Comparison of ENCODE assay signal across 8 cellular contexts in genomic region chr5:122091942-122092600, GRCh38. TPM values are rescaled to one million over a fixed set of nuclear protein-coding genes. Genes with fewer than 3 reads are reported as not detected.
A peak's percentile ranks its signal among the peaks of the same experiment; 100 is the strongest.
DNase-seq lines count a peak whose midpoint lies in the region; ATAC-seq, FAIRE-seq and TF ChIP-seq lines count a peak whose summit lies in the region.

No MANE protein-coding gene starts in this region.

- H3K36me3 ChIP-seq in adrenal gland (replicated peaks in 1 of 2): no peaks in the 10 kb centered on the region
- H3K36me3 ChIP-seq in HepG2 (replicated peaks in 1 of 2; ENCODE audit: control insufficient read depth in 1 of 2, insufficient read depth in 2 of 2, low read length in 2 of 2): no peaks in the 10 kb centered on the region
- H3K36me3 ChIP-seq in naive thymus-derived CD4-positive, alpha-beta T cell (ENCODE audit: control insufficient read depth in 2 of 3, insufficient read depth in 3 of 3, low read length in 3 of 3): no peaks in the 10 kb centered on the region

- no peak overlapping the region for H3K27ac ChIP-seq in adrenal gland
- H3K27ac ChIP-seq in HepG2 (ENCODE audit: extremely low read length, insufficient read depth, low read length): no peak overlapping the region
- H3K27ac ChIP-seq in naive thymus-derived CD4-positive, alpha-beta T cell (ENCODE audit: low read depth, low read length): no peak overlapping the region

- ATAC-seq in HepG2 (peak; percentile 65), HG03469 (IDR thresholded peaks at IDR 0.05; ENCODE audit: unreplicated experiment) (no peak)
- ATAC-seq in naive thymus-derived CD4-positive, alpha-beta T cell: no peak

- H3K4me3 ChIP-seq in adrenal gland: no peak overlapping the region
- no peak overlapping the region for H3K4me3 ChIP-seq in HepG2 (replicated peaks in 1 of 3; ENCODE audit: insufficient read depth in 1 of 3, low read depth in 2 of 3, low read length in 3 of 3)
- H3K4me3 ChIP-seq in naive thymus-derived CD4-positive, alpha-beta T cell (ENCODE audit: low read length): no peak overlapping the region

- no peaks in the 10 kb centered on the region for H3K4me1 Mint-ChIP-seq in naive thymus-derived CD4-positive, alpha-beta T cell

- H3K4me2 ChIP-seq in HepG2 (ENCODE audit: low read depth, low read length): no peak overlapping the region

- no TSS peak for BruUV-seq in HepG2 (replicated peaks; lab: Mats Ljungman, UMichigan)

- CTCF ChIA-PET in HepG2 (lab: Yijun Ruan, JAX; ENCODE audit: low intra/inter-chr PET ratio, low total read pairs): interaction anchor here (0.9 kb wide), 1 partner anchor 64 kb away, joined by 3 read pairs; no protein-coding TSS in a partner anchor
- CTCF ChIA-PET in naive thymus-derived CD4-positive, alpha-beta T cell (lab: Charles Lee): no interaction called here

- no peaks in the 10 kb centered on the region for H3K79me2 ChIP-seq in HepG2 (ENCODE audit: insufficient read depth, low read length)

- TF ChIP-seq CTCF in AG09319 (IDR thresholded peaks at IDR 0.05; ENCODE audit: low read depth, low read length) (peak; percentile 37), adrenal gland (IDR thresholded peaks at IDR 0.05) (peak in 5 of 6 experiments; percentile 11 to 33 (median 12)), HepG2 (CRISPR knock-in tag; IDR thresholded peaks at IDR 0.05) (peak; percentile 47)

- H4K20me1 ChIP-seq in HepG2 (ENCODE audit: insufficient read depth, low read length): no peaks in the 10 kb centered on the region

- intact Hi-C loops in adrenal gland (cut with DNase I) (no loop called here), HepG2 (cut with micrococcal nuclease; ENCODE audit: unreplicated experiment) (no loop called here)
- intact Hi-C loops in naive thymus-derived CD4-positive, alpha-beta T cell (cut with micrococcal nuclease): no loop called here

- H3K4me3 Mint-ChIP-seq in naive thymus-derived CD4-positive, alpha-beta T cell: no peak overlapping the region

- no peaks in the 10 kb centered on the region for H3K9me3 Mint-ChIP-seq in naive thymus-derived CD4-positive, alpha-beta T cell

- no peak for TF ChIP-seq RAD21 in HepG2 (CRISPR knock-in tag; IDR thresholded peaks at IDR 0.05)

- no peak overlapping the region for H3K9ac ChIP-seq in HepG2 (ENCODE audit: insufficient read depth, low read depth, low read length)

- FAIRE-seq in HepG2 (lab: Jason Lieb, UNC): peak; percentile 52

- H3K9me3 ChIP-seq in adrenal gland (replicated peaks in 1 of 3): no peaks in the 10 kb centered on the region
- no peaks in the 10 kb centered on the region for H3K9me3 ChIP-seq in HepG2 (ENCODE audit: low read length)
- H3K9me3 ChIP-seq in naive thymus-derived CD4-positive, alpha-beta T cell (ENCODE audit: control insufficient read depth in 2 of 3, low read length in 3 of 3): no peaks in the 10 kb centered on the region

- no peak overlapping the region for H2AFZ ChIP-seq in HepG2 (ENCODE audit: low read length)

- TF ChIP-seq POLR2A in adrenal gland (IDR thresholded peaks at IDR 0.05): no peak
- no peak for TF ChIP-seq POLR2A in HepG2 (IDR thresholded peaks at IDR 0.05; ENCODE audit: insufficient read depth in 1 of 2, low read depth in 2 of 2, low read length in 2 of 2)

- POLR2A ChIA-PET in HepG2 (lab: Yijun Ruan, JAX): no interaction called here
- POLR2A ChIA-PET in naive thymus-derived CD4-positive, alpha-beta T cell (lab: Charles Lee): no interaction called here

- in situ Hi-C loops in HepG2 (cut with HindIII; ENCODE audit: extremely low pct_ligation_motif_present, low pct_unique_long_range_greater_than_20kb): no loop called here

- no peak overlapping the region for H3K27ac Mint-ChIP-seq in naive thymus-derived CD4-positive, alpha-beta T cell

- no peak for DNase-seq in AG09319 (ENCODE audit: extremely low read depth, low read depth)
- peak; percentile 13 for DNase-seq in HPDE6-E6E7 (ENCODE audit: extremely low spot score)
- DNase-seq in adrenal gland: no peak
- DNase-seq in HepG2 (ENCODE audit: low spot score): no peak
- no peak for DNase-seq in activated naive CD4-positive, alpha-beta T cell treated with anti-CD3 and anti-CD28 coated beads, Interleukin-2, amount 50 U/mL, for 16 hours
- no peak for DNase-seq in COLO668 (lab: John Stamatoyannopoulos, UW; ENCODE audit: unreplicated experiment)
- no peak for DNase-seq in naive thymus-derived CD4-positive, alpha-beta T cell

- H3K4me1 ChIP-seq in adrenal gland (replicated peaks in 1 of 2): no peaks in the 10 kb centered on the region
- no peaks in the 10 kb centered on the region for H3K4me1 ChIP-seq in HepG2 (ENCODE audit: insufficient read depth, low read length)
- H3K4me1 ChIP-seq in naive thymus-derived CD4-positive, alpha-beta T cell (ENCODE audit: control insufficient read depth in 2 of 2, insufficient read depth in 2 of 2, low read length in 2 of 2): no peaks in the 10 kb centered on the region

- H3K36me3 Mint-ChIP-seq in naive thymus-derived CD4-positive, alpha-beta T cell: no peaks in the 10 kb centered on the region

- TF ChIP-seq EP300 in HepG2 (IDR thresholded peaks at IDR 0.05; ENCODE audit: low read depth in 2 of 2, low read length in 2 of 2) (no peak), HepG2 (CRISPR knock-in tag; IDR thresholded peaks at IDR 0.05; ENCODE audit: borderline replicate concordance) (no peak)

- H3K27me3 ChIP-seq in adrenal gland (no peaks in the 10 kb centered on the region), HepG2 (ENCODE audit: control insufficient read depth in 1 of 2, insufficient read depth in 2 of 2, low read length in 2 of 2) (no peaks in the 10 kb centered on the region)
- no peaks in the 10 kb centered on the region for H3K27me3 ChIP-seq in naive thymus-derived CD4-positive, alpha-beta T cell (ENCODE audit: control insufficient read depth in 2 of 2, insufficient read depth in 2 of 2, low read length in 2 of 2)

- H3K27me3 Mint-ChIP-seq in naive thymus-derived CD4-positive, alpha-beta T cell: peaks cover 0 to 9% (median 7%) of the 10 kb centered on the region in 5 donors

- 44 to 60% (median 54%) methylated on average over 9 of the region's 9 CpGs for WGBS in adrenal gland, 4 donors
- WGBS in HepG2 (ENCODE audit: low lambda C conversion rate): 29% methylated on average over 9 of the region's 9 CpGs

RNA-seq across cellular contexts. Expression of gene LOX, which starts 14.0 kb away (rescaled TPM):
- 10 to 100 TPM in 4 of 8 donors, 1 to 10 TPM in 4; 4.7 to 13.6 (median 9.9) TPM for total RNA-seq in adrenal gland
- 1 to 10 TPM; 1.9 to 2.5 (median 2.2) TPM for polyA plus RNA-seq in adrenal gland
- total RNA-seq in HepG2 (2016; rRNA removed; fragmentation: Illumina TruSeq; extraction: Trizol): 0.65 and 0.73 TPM in 2 replicates
- 0.18 TPM in 1 of 2 replicates, not detected in the other for total RNA-seq in HepG2 (2016; cell fraction: cytosol; rRNA removed; fragmentation: Illumina TruSeq; extraction: Trizol; ENCODE audit: low read depth)
- total RNA-seq in HepG2 (2016; cell fraction: insoluble cytoplasmic fraction; rRNA removed; fragmentation: Illumina TruSeq; extraction: Trizol): 0.56 and 1.4 TPM in 2 replicates
- 0.62 TPM in 2 replicates for total RNA-seq in HepG2 (2016; cell fraction: membrane; rRNA removed; fragmentation: Illumina TruSeq; extraction: Trizol)
- total RNA-seq in HepG2 (2016; cell fraction: nucleus; rRNA removed; fragmentation: Illumina TruSeq; extraction: Trizol): 1.4 and 1.6 TPM in 2 replicates
- polyA plus RNA-seq in HepG2 (2011; rRNA removed): 165 and 173 TPM in 2 replicates
- polyA plus RNA-seq in HepG2 (2011; cell fraction: cytosol; rRNA removed): 185 and 225 TPM in 2 replicates
- polyA plus RNA-seq in HepG2 (2011; cell fraction: nucleus; rRNA removed): 99.6 and 118 TPM in 2 replicates
- 60.5 and 125 TPM in 2 replicates for polyA plus RNA-seq in HepG2 (2012)
- polyA plus RNA-seq in HepG2 (2016; cell fraction: cytosol; fragmentation: Illumina TruSeq; extraction: Trizol; ENCODE audit: low read depth): 0.25 and 0.35 TPM in 2 replicates
- polyA plus RNA-seq in HepG2 (2016; cell fraction: insoluble cytoplasmic fraction; fragmentation: Illumina TruSeq; extraction: Trizol; ENCODE audit: low read depth): 1.5 TPM in 2 replicates
- 0.43 and 0.55 TPM in 2 replicates for polyA plus RNA-seq in HepG2 (2016; cell fraction: membrane; fragmentation: Illumina TruSeq; extraction: Trizol; ENCODE audit: low read depth)
- polyA plus RNA-seq in HepG2 (2016; cell fraction: nucleus; fragmentation: Illumina TruSeq; extraction: Trizol; ENCODE audit: insufficient read depth, low read depth): 3.5 and 4.1 TPM in 2 replicates
- polyA minus RNA-seq in HepG2 (2011; rRNA and poly(A)+ RNA removed; ENCODE audit: low replicate concordance): 22.4 and 399 TPM in 2 replicates
- 255 and 278 TPM in 2 replicates for polyA minus RNA-seq in HepG2 (2011; cell fraction: cytosol; rRNA and poly(A)+ RNA removed)
- 71.3 and 87.9 TPM in 2 replicates for polyA minus RNA-seq in HepG2 (2011; cell fraction: nucleus; rRNA and poly(A)+ RNA removed)
- total RNA-seq in naive thymus-derived CD4-positive, alpha-beta T cell: not detected
- under 1 TPM in 1 of 2 donors, not detected in 1; 0.18 TPM for polyA plus RNA-seq in naive thymus-derived CD4-positive, alpha-beta T cell

RNA-seq across cellular contexts. Expression of gene ZNF474, which starts 37.3 kb away (rescaled TPM):
- total RNA-seq in adrenal gland (under 1 TPM in 5 of 8 donors, not detected in 3; 0.28 to 0.88 (median 0.39) TPM), HepG2 (2016; rRNA removed; fragmentation: Illumina TruSeq; extraction: Trizol) (0.07 TPM in 1 of 2 replicates, not detected in the other)
- polyA plus RNA-seq in adrenal gland (under 1 TPM; 0.16 to 0.24 (median 0.17) TPM), HepG2 (2011; rRNA removed) (not detected in 2 replicates)
- not detected in 2 replicates for total RNA-seq in HepG2 (2016; cell fraction: cytosol; rRNA removed; fragmentation: Illumina TruSeq; extraction: Trizol; ENCODE audit: low read depth)
- total RNA-seq in HepG2 (2016; cell fraction: insoluble cytoplasmic fraction; rRNA removed; fragmentation: Illumina TruSeq; extraction: Trizol): 0.13 TPM in 1 of 2 replicates, not detected in the other
- 0.10 and 0.25 TPM in 2 replicates for total RNA-seq in HepG2 (2016; cell fraction: membrane; rRNA removed; fragmentation: Illumina TruSeq; extraction: Trizol)
- total RNA-seq in HepG2 (2016; cell fraction: nucleus; rRNA removed; fragmentation: Illumina TruSeq; extraction: Trizol): 0.25 and 0.38 TPM in 2 replicates
- 0.04 TPM in 1 of 2 replicates, not detected in the other for polyA plus RNA-seq in HepG2 (2011; cell fraction: cytosol; rRNA removed)
- polyA plus RNA-seq in HepG2 (2011; cell fraction: nucleus; rRNA removed): 0.10 TPM in 2 replicates
- polyA plus RNA-seq in HepG2 (2012): 0.11 TPM in 1 of 2 replicates, not detected in the other
- polyA plus RNA-seq in HepG2 (2016; cell fraction: cytosol; fragmentation: Illumina TruSeq; extraction: Trizol; ENCODE audit: low read depth): not detected in 2 replicates
- polyA plus RNA-seq in HepG2 (2016; cell fraction: insoluble cytoplasmic fraction; fragmentation: Illumina TruSeq; extraction: Trizol; ENCODE audit: low read depth): not detected in 2 replicates
- not detected in 2 replicates for polyA plus RNA-seq in HepG2 (2016; cell fraction: membrane; fragmentation: Illumina TruSeq; extraction: Trizol; ENCODE audit: low read depth)
- not detected in 2 replicates for polyA plus RNA-seq in HepG2 (2016; cell fraction: nucleus; fragmentation: Illumina TruSeq; extraction: Trizol; ENCODE audit: insufficient read depth, low read depth)
- polyA minus RNA-seq in HepG2 (2011; rRNA and poly(A)+ RNA removed; ENCODE audit: low replicate concordance): 0.12 TPM in 1 of 2 replicates, not detected in the other
- not detected in 2 replicates for polyA minus RNA-seq in HepG2 (2011; cell fraction: cytosol; rRNA and poly(A)+ RNA removed)
- polyA minus RNA-seq in HepG2 (2011; cell fraction: nucleus; rRNA and poly(A)+ RNA removed): 0.26 and 0.37 TPM in 2 replicates
- total RNA-seq in naive thymus-derived CD4-positive, alpha-beta T cell: under 1 TPM in 2 of 5 experiments, not detected in 3; 0.24 TPM
- under 1 TPM in 1 of 2 donors, not detected in 1; 0.24 TPM for polyA plus RNA-seq in naive thymus-derived CD4-positive, alpha-beta T cell
